9 cellular contexts compared by ENCODE assay signal in genomic region chrX:56788717-56789122, GRCh38. TPM values are rescaled to one million over a fixed set of nuclear protein-coding genes. Genes with fewer than 3 reads are reported as not detected.
DNase-seq lines count a peak whose midpoint lies in the region; ATAC-seq and TF ChIP-seq lines count a peak whose summit lies in the region.
"Had no signal": no experiment of that assay in that cellular context is flagged by ENCODE, and none has a peak within 500 bp of the region (broad histone marks: within the 10 kb centered on the region; RNA-seq: fewer than 3 reads in every experiment).

No MANE protein-coding gene starts in this region.

- H3K4me1 Mint-ChIP-seq in activated T-cell treated with anti-CD3 and anti-CD28 coated beads, Interleukin-2, amount 50 U/mL, for 24 hours (ENCODE audit: low read depth), result peaks cover 30% of the 10 kb centered on the region

- H3K4me3 ChIP-seq in BLaER1 treated with 17β-estradiol and CSF1 and Interleukin-3, amounts not matched to agents 10 nM and 100 nM, result no peak overlapping the region
- H3K4me3 ChIP-seq in SJCRH30 (no peak overlapping the region), lower lobe of right lung (no peak overlapping the region)

- H3K27ac ChIP-seq in BLaER1 treated with 17β-estradiol and CSF1 and Interleukin-3, amounts not matched to agents 10 nM and 100 nM, result peak overlapping the region in 3 of 11 experiments; percentile 10 to 29 (median 20); a peak in 3 of 22 replicates
- H3K27ac ChIP-seq in SJCRH30 (no peak overlapping the region), lower lobe of right lung (no peak overlapping the region)

- H3K36me3 ChIP-seq in BLaER1 treated with 17β-estradiol and CSF1 and Interleukin-3, amounts not matched to agents 10 nM and 100 nM, result peaks cover 0 to 29% (median 7%) of the 10 kb centered on the region in 11 experiments; a peak in 5 of 22 replicates
- H3K36me3 ChIP-seq in SJCRH30, result no peaks in the 10 kb centered on the region
- H3K36me3 ChIP-seq in lower lobe of right lung, result no peaks in the 10 kb centered on the region

- no peaks in the 10 kb centered on the region for H3K9me3 ChIP-seq in BLaER1 treated with 17β-estradiol and CSF1 and Interleukin-3, amounts not matched to agents 10 nM and 100 nM (replicated peaks in 1 of 11)
- H3K9me3 ChIP-seq in SJCRH30 (replicated peaks), result no peaks in the 10 kb centered on the region
- no peaks in the 10 kb centered on the region for H3K9me3 ChIP-seq in lower lobe of right lung

- peak; percentile 83 for DNase-seq in activated T-cell treated with anti-CD3 and anti-CD28 coated beads, Interleukin-2, amount 50 U/mL, for 24 hours
- peak; percentile 35 for DNase-seq in kidney tubule cell (ENCODE audit: low spot score)
- DNase-seq in NCI-H446 treated with DMSO at 0.1 percent for 48 hours (lab: John Stamatoyannopoulos, UW), result no peak
- DNase-seq in epidermal melanocyte (ENCODE audit: insufficient read length, low spot score), result no peak
- DNase-seq in SJCRH30, result no peak
- DNase-seq in lower lobe of right lung, result no peak
- DNase-seq: NCI-H510A treated with DMSO at 0.1 percent for 48 hours had no signal

- peaks cover 43 to 72% (median 54%) of the 10 kb centered on the region in 10 experiments for H3K4me1 ChIP-seq in BLaER1 treated with 17β-estradiol and CSF1 and Interleukin-3, amounts not matched to agents 10 nM and 100 nM
- H3K4me1 ChIP-seq in SJCRH30 (no peaks in the 10 kb centered on the region), lower lobe of right lung (no peaks in the 10 kb centered on the region)

- peaks cover 17% of the 10 kb centered on the region for H3K36me3 Mint-ChIP-seq in activated T-cell treated with anti-CD3 and anti-CD28 coated beads, Interleukin-2, amount 50 U/mL, for 24 hours (ENCODE audit: low read depth)

- H3K4me3 Mint-ChIP-seq in activated T-cell treated with anti-CD3 and anti-CD28 coated beads, Interleukin-2, amount 50 U/mL, for 24 hours, result peak overlapping the region; percentile 58

- ATAC-seq in GM21576 (IDR thresholded peaks at IDR 0.05; ENCODE audit: unreplicated experiment) (peak; percentile 55), lower lobe of right lung (no peak)

- H3K27me3 ChIP-seq in BLaER1 treated with 17β-estradiol and CSF1 and Interleukin-3, amounts not matched to agents 10 nM and 100 nM, result peaks cover 0 to 3% (median 0%) of the 10 kb centered on the region in 11 experiments; a peak in 2 of 22 replicates
- H3K27me3 ChIP-seq in SJCRH30 (no peaks in the 10 kb centered on the region), lower lobe of right lung (ENCODE audit: low read depth) (no peaks in the 10 kb centered on the region)

- no peak for TF ChIP-seq CTCF in lower lobe of right lung (IDR thresholded peaks at IDR 0.05)

- H3K27ac Mint-ChIP-seq in activated T-cell treated with anti-CD3 and anti-CD28 coated beads, Interleukin-2, amount 50 U/mL, for 24 hours, result peak overlapping the region; percentile 45

- H4K20me1 ChIP-seq in BLaER1 treated with 17β-estradiol and CSF1 and Interleukin-3, amounts not matched to agents 10 nM and 100 nM, result peaks cover 0 to 9% (median 5%) of the 10 kb centered on the region in 11 experiments; a peak in 6 of 22 replicates

- no peaks in the 10 kb centered on the region for H3K27me3 Mint-ChIP-seq in activated T-cell treated with anti-CD3 and anti-CD28 coated beads, Interleukin-2, amount 50 U/mL, for 24 hours

- intact Hi-C loops in lower lobe of right lung (cut with DNase I), result no loop called here

- H3K9me3 Mint-ChIP-seq in activated T-cell treated with anti-CD3 and anti-CD28 coated beads, Interleukin-2, amount 50 U/mL, for 24 hours, result no peaks in the 10 kb centered on the region

- peak overlapping the region; percentile 23 to 71 (median 59); a peak in 15 of 22 replicates for H3K4me2 ChIP-seq in BLaER1 treated with 17β-estradiol and CSF1 and Interleukin-3, amounts not matched to agents 10 nM and 100 nM

- H3K9ac ChIP-seq in BLaER1 treated with 17β-estradiol and CSF1 and Interleukin-3, amounts not matched to agents 10 nM and 100 nM, result no peak overlapping the region

RNA-seq across cellular contexts. Expression of gene NBDY, which starts 59.7 kb away (rescaled TPM):
- 14.6 and 16.2 TPM in 2 replicates for total RNA-seq in SJCRH30 (2014; rRNA removed; shearing (Covaris generic))
- total RNA-seq in lower lobe of right lung, result 37.5 TPM

Comparison
In these comparisons a context has a peak if more than half of its experiments do, and no peak if none do; other contexts are left out.
1. DNase-seq: peak in activated T-cell treated with anti-CD3 and anti-CD28 coated beads, Interleukin-2, amount 50 U/mL, for 24 hours (single experiment) and kidney tubule cell (single experiment); none in NCI-H446 treated with DMSO at 0.1 percent for 48 hours (single experiment), epidermal melanocyte (single experiment), SJCRH30 (0 of 2) and lower lobe of right lung (single experiment).